Comparison of ENCODE assay signal across 13 cellular contexts in the genomic region with DNA sequence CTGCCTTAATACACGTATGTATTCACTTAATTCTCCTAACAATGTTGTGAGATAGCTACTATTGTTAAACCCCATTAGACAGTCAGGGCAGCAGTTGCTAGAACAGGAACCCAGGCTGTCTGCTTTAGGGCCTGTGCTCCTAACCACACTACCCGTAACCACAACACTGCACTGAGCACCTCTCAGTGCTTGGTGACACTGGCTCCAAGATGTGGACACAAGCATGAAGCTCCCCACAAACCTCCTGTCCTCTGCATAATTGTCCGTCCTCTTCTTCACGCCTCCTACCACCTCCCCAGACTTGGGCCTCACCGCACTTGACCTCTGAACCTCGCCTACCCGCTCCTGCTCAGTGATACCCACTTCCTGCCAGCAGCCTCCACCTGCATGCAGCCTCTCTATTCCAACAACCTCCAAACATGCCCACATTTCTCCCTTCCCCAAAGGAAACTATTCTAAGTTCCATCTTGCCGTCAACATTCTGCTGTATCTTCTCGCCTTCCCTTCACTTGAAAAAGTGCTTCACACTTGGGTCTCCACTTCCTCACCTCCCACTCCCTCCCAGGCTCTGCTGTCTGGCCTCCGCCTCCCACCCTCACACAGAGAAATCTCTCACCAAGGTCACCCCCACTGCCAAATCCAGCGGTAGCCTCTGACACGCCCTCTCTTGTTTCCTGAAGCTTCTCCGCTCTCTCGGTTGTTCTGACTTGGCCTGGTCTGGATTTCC. TPM values are rescaled to one million over a fixed set of nuclear protein-coding genes. Genes with fewer than 3 reads are reported as not detected.
DNase-seq lines count a peak whose midpoint lies in the region; ATAC-seq and TF ChIP-seq lines count a peak whose summit lies in the region.
"Had no signal": no experiment of that assay in that cellular context is flagged by ENCODE, and none has a peak within 500 bp of the region (broad histone marks: within the 10 kb centered on the region; RNA-seq: fewer than 3 reads in every experiment).

No MANE protein-coding gene starts in this region.

- intact Hi-C loops in CD8-positive, alpha-beta T cell (cut with DNase I, micrococcal nuclease) = loop anchor here in 1 of 2 experiments (2.0 kb wide), 1 partner anchor 14 kb away; no protein-coding TSS in a partner anchor

- H3F3A ChIP-seq in Loucy (ENCODE audit: low read depth) = peaks cover 7% of the 10 kb centered on the region; the same call in 1 of the 2 replicates

- H3K4me3 Mint-ChIP-seq in CD8-positive, alpha-beta T cell = peak overlapping the region; percentile 42
- no peak overlapping the region for H3K4me3 Mint-ChIP-seq in activated T-cell treated with anti-CD3 and anti-CD28 coated beads, Interleukin-2, amount 50 U/mL, for 24 hours
- peak overlapping the region in 7 of 8 donors; percentile 8 to 80 (median 61) for H3K4me3 Mint-ChIP-seq in naive B cell
- H3K4me3 Mint-ChIP-seq: GM23338 had no signal

- H3K4me3 ChIP-seq in CD8-positive, alpha-beta T cell (ENCODE audit: low read depth, low read length) = no peak overlapping the region
- H3K4me3 ChIP-seq in Loucy (ENCODE audit: low read length, poor library complexity, severe bottlenecking) = peak overlapping the region; percentile 44
- H3K4me3 ChIP-seq: GM23338 had no signal

- peak overlapping the region; percentile 39 for H3K27ac ChIP-seq in CD8-positive, alpha-beta T cell (ENCODE audit: low read depth, low read length)

- H3K4me1 Mint-ChIP-seq in CD8-positive, alpha-beta T cell (ENCODE audit: low read depth) = peaks cover 57% of the 10 kb centered on the region
- H3K4me1 Mint-ChIP-seq in activated T-cell treated with anti-CD3 and anti-CD28 coated beads, Interleukin-2, amount 50 U/mL, for 24 hours (ENCODE audit: low read depth) = peaks cover 52% of the 10 kb centered on the region
- peaks cover 41 to 64% (median 51%) of the 10 kb centered on the region in 3 donors for H3K4me1 Mint-ChIP-seq in naive B cell

- POLR2A ChIA-PET in CD8-positive, alpha-beta T cell (lab: Charles Lee) = interaction anchor here (0.6 to 2.0 kb wide), 8 partner anchors 10 to 205 kb away, joined by 3 to 6 read pairs (median 3); no protein-coding TSS in a partner anchor

- peak overlapping the region; percentile 68 for H3K4me2 ChIP-seq in Loucy (ENCODE audit: low read depth, low read length, poor library complexity, severe bottlenecking)
- H3K4me2 ChIP-seq: GM23338 had no signal

- DNase-seq in CD8-positive, alpha-beta T cell = peak in 5 of 7 experiments; percentile 46 to 74 (median 56)
- no peak for DNase-seq in activated T-cell treated with anti-CD3 and anti-CD28 coated beads, Interleukin-2, amount 50 U/mL, for 24 hours
- no peak for DNase-seq in naive B cell
- no peak for DNase-seq in dedifferentiated amniotic fluid mesenchymal stem cell (ENCODE audit: extremely low spot score)
- DNase-seq in NCI-H1092 treated with DMSO at 0.1 percent for 48 hours (lab: John Stamatoyannopoulos, UW) = no peak
- DNase-seq: Caco-2, hypothalamus, NCI-H524 treated with DMSO at 0.1 percent for 48 hours had no signal

- H3K9me3 Mint-ChIP-seq in CD8-positive, alpha-beta T cell = no peaks in the 10 kb centered on the region
- H3K9me3 Mint-ChIP-seq in activated T-cell treated with anti-CD3 and anti-CD28 coated beads, Interleukin-2, amount 50 U/mL, for 24 hours = no peaks in the 10 kb centered on the region
- H3K9me3 Mint-ChIP-seq in naive B cell = no peaks in the 10 kb centered on the region
- H3K9me3 Mint-ChIP-seq: GM23338 had no signal

- peak overlapping the region; percentile 26; the same call in 1 of the 2 replicates for H2AFZ ChIP-seq in Loucy (ENCODE audit: low read length)

- peak overlapping the region; percentile 88 for H3K27ac Mint-ChIP-seq in CD8-positive, alpha-beta T cell
- H3K27ac Mint-ChIP-seq in activated T-cell treated with anti-CD3 and anti-CD28 coated beads, Interleukin-2, amount 50 U/mL, for 24 hours = peak overlapping the region; percentile 77
- H3K27ac Mint-ChIP-seq in naive B cell = peak overlapping the region; percentile 56 to 96 (median 76)
- H3K27ac Mint-ChIP-seq: GM23338 had no signal

- no peaks in the 10 kb centered on the region for H4K20me1 ChIP-seq in Loucy (ENCODE audit: insufficient read depth, low read length, poor library complexity, severe bottlenecking)

- H3K36me3 ChIP-seq in CD8-positive, alpha-beta T cell (ENCODE audit: insufficient read depth, low read length) = no peaks in the 10 kb centered on the region
- no peaks in the 10 kb centered on the region for H3K36me3 ChIP-seq in Loucy (ENCODE audit: insufficient read depth, low read length)

- no peaks in the 10 kb centered on the region for H3K27me3 ChIP-seq in CD8-positive, alpha-beta T cell (ENCODE audit: insufficient read depth, low read length)
- no peaks in the 10 kb centered on the region for H3K27me3 ChIP-seq in Loucy (ENCODE audit: insufficient read depth, low read length, poor library complexity, severe bottlenecking)

- no peaks in the 10 kb centered on the region for H3K79me2 ChIP-seq in Loucy (ENCODE audit: insufficient read depth, low read length)

- H3K9me2 ChIP-seq in Loucy (replicated peaks; ENCODE audit: low read depth, low read length) = no peaks in the 10 kb centered on the region

- TF ChIP-seq CTCF in CD8-positive, alpha-beta T cell (IDR thresholded peaks at IDR 0.05) = no peak
- no peak for TF ChIP-seq CTCF in Loucy (conservative IDR thresholded peaks at IDR 0.05; ENCODE audit: low read length)

- CTCF ChIA-PET in CD8-positive, alpha-beta T cell (lab: Charles Lee) = interaction anchor here (1.0 to 12.5 kb wide), 9 partner anchors 11 to 322 kb away, joined by 3 to 108 read pairs (median 4); partner anchors contain the start of genes AHDC1 and FAM76A

- H3K9ac ChIP-seq in Loucy (ENCODE audit: low read depth, low read length, poor library complexity, severe bottlenecking) = peak overlapping the region; percentile 75

- H3K9me3 ChIP-seq in CD8-positive, alpha-beta T cell (ENCODE audit: low read length) = no peaks in the 10 kb centered on the region
- no peaks in the 10 kb centered on the region for H3K9me3 ChIP-seq in Loucy (ENCODE audit: insufficient read depth, low read depth, low read length)
- H3K9me3 ChIP-seq: Caco-2 had no signal

- no peaks in the 10 kb centered on the region for H3K36me3 Mint-ChIP-seq in CD8-positive, alpha-beta T cell
- H3K36me3 Mint-ChIP-seq in activated T-cell treated with anti-CD3 and anti-CD28 coated beads, Interleukin-2, amount 50 U/mL, for 24 hours (ENCODE audit: low read depth) = no peaks in the 10 kb centered on the region
- H3K36me3 Mint-ChIP-seq in naive B cell = peaks cover 20 to 52% of the 10 kb centered on the region in 2 donors

- H3K27me3 Mint-ChIP-seq in CD8-positive, alpha-beta T cell (ENCODE audit: low read depth) = no peaks in the 10 kb centered on the region
- no peaks in the 10 kb centered on the region for H3K27me3 Mint-ChIP-seq in activated T-cell treated with anti-CD3 and anti-CD28 coated beads, Interleukin-2, amount 50 U/mL, for 24 hours
- no peaks in the 10 kb centered on the region for H3K27me3 Mint-ChIP-seq in naive B cell

- H3K4me1 ChIP-seq in CD8-positive, alpha-beta T cell (ENCODE audit: insufficient read depth, low read length) = peaks cover 66% of the 10 kb centered on the region
- H3K4me1 ChIP-seq in Loucy (ENCODE audit: insufficient read depth, low read length, poor library complexity, severe bottlenecking) = peaks cover 43% of the 10 kb centered on the region
- H3K4me1 ChIP-seq: Caco-2 had no signal

- peak; percentile 95 for ATAC-seq in CD8-positive, alpha-beta T cell
- ATAC-seq in naive B cell (ENCODE audit: low read depth in 2 of 2) = peak; percentile 76 to 93
- ATAC-seq in HG03442 (IDR thresholded peaks at IDR 0.05; ENCODE audit: unreplicated experiment) = no peak
- ATAC-seq in GM18517 (IDR thresholded peaks at IDR 0.05; ENCODE audit: unreplicated experiment) = no peak
- ATAC-seq: GM23338 had no signal

RNA-seq across cellular contexts. Expression of gene AHDC1, which starts 14.6 kb away (rescaled TPM):
- 10 to 100 TPM; 19.5 to 21.1 TPM for total RNA-seq in CD8-positive, alpha-beta T cell
- 1 to 10 TPM in 3 of 6 donors, under 1 TPM in 3; 0.15 to 2.3 (median 0.91) TPM for polyA plus RNA-seq in naive B cell (ENCODE audit: low read depth in 6 of 6)

RNA-seq across cellular contexts. Expression of gene FGR, which starts 16.5 kb away (rescaled TPM):
- 1 to 10 TPM; 1.4 to 2.5 TPM for total RNA-seq in CD8-positive, alpha-beta T cell
- 100 to 1,000 TPM; 106 to 197 (median 132) TPM for polyA plus RNA-seq in naive B cell (ENCODE audit: low read depth in 6 of 6)
- total RNA-seq: Caco-2, MCF 10A had no signal

RNA-seq across cellular contexts. Expression of gene IFI6, which starts 53.5 kb away (rescaled TPM):
- total RNA-seq in CD8-positive, alpha-beta T cell = 10 to 100 TPM; 24.8 to 25.1 TPM
- 10 to 100 TPM; 27.6 to 65.1 (median 52.8) TPM for polyA plus RNA-seq in naive B cell (ENCODE audit: low read depth in 6 of 6)

Comparison
In these comparisons a context has a peak if more than half of its experiments do, and no peak if none do; other contexts are left out.
1. ATAC-seq: peak in CD8-positive, alpha-beta T cell (single experiment) and naive B cell (2 of 2); none in HG03442 (single experiment) and GM18517 (single experiment).
2. DNase-seq: peak in CD8-positive, alpha-beta T cell (5 of 7); none in activated T-cell treated with anti-CD3 and anti-CD28 coated beads, Interleukin-2, amount 50 U/mL, for 24 hours (single experiment), naive B cell (single experiment), dedifferentiated amniotic fluid mesenchymal stem cell (single experiment) and NCI-H1092 treated with DMSO at 0.1 percent for 48 hours (single experiment).
3. Peak in every context shown above with its lines, with median percentiles within 50 percentile points of each other: H3K27ac Mint-ChIP-seq.